Comparison of ENCODE assay signal across 14 cellular contexts in the genomic region with DNA sequence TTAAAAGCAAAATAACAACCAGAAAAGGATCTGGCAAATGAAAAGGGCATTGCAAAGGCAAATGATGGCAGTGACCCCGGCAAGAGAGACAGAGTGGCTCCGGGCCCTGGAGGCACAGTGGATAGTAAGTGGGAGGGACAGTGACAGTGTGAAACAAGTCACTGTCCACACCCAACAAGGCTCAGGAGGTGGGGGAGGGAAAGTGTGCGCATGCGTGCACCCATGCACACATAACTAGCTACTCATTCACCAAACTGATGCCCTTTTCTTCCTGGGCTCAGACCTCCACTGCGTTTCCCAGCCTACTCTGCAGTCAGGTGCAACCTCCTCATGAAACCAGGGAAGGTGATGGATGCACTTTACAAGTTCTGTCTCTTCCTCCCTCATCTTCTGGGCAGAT.
DNase-seq lines count a peak whose midpoint lies in the region; ATAC-seq and TF ChIP-seq lines count a peak whose summit lies in the region.
"Had no signal": no experiment of that assay in that cellular context is flagged by ENCODE, and none has a peak within 500 bp of the region (broad histone marks: within the 10 kb centered on the region; RNA-seq: fewer than 3 reads in every experiment).

No MANE protein-coding gene starts in this region.

- H3K36me3 ChIP-seq in psoas muscle (ENCODE audit: insufficient read depth in 1 of 2, low read depth in 1 of 2), result no peaks in the 10 kb centered on the region
- H3K36me3 ChIP-seq: BLaER1 treated with 17β-estradiol and CSF1 and Interleukin-3, amounts not matched to agents 10 nM and 100 nM had no signal

- intact Hi-C loops in psoas muscle (cut with DNase I), result no loop called here

- in situ Hi-C loops in Caki2 (cut with HindIII; ENCODE audit: low pct_unique_long_range_greater_than_20kb, low sequenced_read_pairs) (no loop called here), SK-MEL-5 (cut with HindIII; ENCODE audit: low pct_unique_long_range_greater_than_20kb, low sequenced_read_pairs) (no loop called here)

- peaks cover 0 to 8% (median 2%) of the 10 kb centered on the region in 3 donors for H3K27me3 ChIP-seq in psoas muscle (ENCODE audit: insufficient read depth in 3 of 3, low read length in 2 of 3)

- H3K9me3 ChIP-seq in psoas muscle, result no peaks in the 10 kb centered on the region

- H3K27ac ChIP-seq in psoas muscle, result no peak overlapping the region
- H3K27ac ChIP-seq: BLaER1 treated with 17β-estradiol and CSF1 and Interleukin-3, amounts not matched to agents 10 nM and 100 nM; GM23248 had no signal

- WGBS in psoas muscle, 3 donors, result 84 to 91% (median 85%) methylated on average over 5 of the region's 5 CpGs

- TF ChIP-seq CTCF in psoas muscle (IDR thresholded peaks at IDR 0.05), result no peak

- no peak overlapping the region for H3K4me3 ChIP-seq in psoas muscle
- H3K4me3 ChIP-seq: BLaER1 treated with 17β-estradiol and CSF1 and Interleukin-3, amounts not matched to agents 10 nM and 100 nM; GM23248 had no signal

- no peaks in the 10 kb centered on the region for H3K4me1 ChIP-seq in psoas muscle

- peak; percentile 60 for DNase-seq in Caki2 (ENCODE audit: low read depth)
- peak; percentile 39 for DNase-seq in SK-MEL-5 (ENCODE audit: low read depth, low spot score)
- peak; percentile 74 for DNase-seq in kidney tubule cell (ENCODE audit: low spot score)
- DNase-seq in renal cortical epithelial cell (ENCODE audit: low read depth), result peak; percentile 38
- no peak for DNase-seq in psoas muscle
- DNase-seq in superior temporal gyrus (ENCODE audit: extremely low spot score), result no peak
- DNase-seq: ACHN; Calu3; CD4-positive, CD25-positive, alpha-beta regulatory T cell; DMS 273 treated with DMSO at 0.1 percent for 48 hours; GM23248; H7 had no signal

- ATAC-seq in GM19455 (IDR thresholded peaks at IDR 0.05; ENCODE audit: unreplicated experiment), result no peak
- no peak for ATAC-seq in psoas muscle

Comparison
In these comparisons a context has a peak if more than half of its experiments do, and no peak if none do; other contexts are left out.
1. DNase-seq: peak in Caki2 (single experiment), SK-MEL-5 (single experiment), kidney tubule cell (single experiment) and renal cortical epithelial cell (single experiment); none in psoas muscle (0 of 2) and superior temporal gyrus (single experiment).